ENCODE assay signal across 8 cellular contexts in the genomic region with DNA sequence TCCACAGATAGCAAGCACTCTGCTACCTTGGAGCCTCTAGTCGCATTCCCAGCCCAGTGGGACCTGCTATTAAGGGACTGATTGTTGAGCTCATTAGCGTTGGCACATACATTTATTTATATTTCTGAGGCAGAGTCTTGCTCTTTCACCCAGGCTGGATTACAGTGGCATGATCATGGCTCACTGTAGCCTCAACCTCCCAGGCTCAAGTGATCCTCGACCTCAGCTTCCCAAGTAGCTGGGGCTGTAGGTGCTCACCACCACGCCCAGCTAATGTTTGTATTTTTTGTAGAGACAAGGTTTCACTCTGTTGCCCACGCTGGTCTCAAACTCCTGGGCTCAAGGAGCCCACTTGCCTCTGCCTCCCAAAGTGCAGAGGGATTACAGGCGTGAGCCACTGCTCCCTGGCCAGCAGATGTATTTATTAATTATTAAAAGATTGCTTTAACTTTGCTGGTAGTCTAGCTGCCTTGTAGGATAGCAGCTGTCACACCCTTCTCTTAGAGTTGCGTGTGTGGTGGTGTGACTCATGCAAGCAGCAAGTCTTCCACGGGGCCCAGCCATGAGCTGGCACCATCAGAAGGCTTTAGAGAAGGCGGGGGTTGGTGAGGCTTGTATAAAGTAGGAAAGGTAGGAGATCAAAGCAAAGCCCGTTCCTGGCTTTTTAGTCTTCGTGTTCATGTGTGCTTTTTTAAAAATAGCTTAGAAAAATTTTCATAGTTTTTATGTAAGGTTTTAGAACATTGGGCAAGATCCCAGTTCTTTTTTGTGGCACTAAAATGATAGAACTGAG. TPM values are rescaled to one million over a fixed set of nuclear protein-coding genes. Genes with fewer than 3 reads are reported as not detected.
DNase-seq lines count a peak whose midpoint lies in the region; ATAC-seq and TF ChIP-seq lines count a peak whose summit lies in the region.

No MANE protein-coding gene starts in this region.

- 68 to 76% (median 69%) methylated on average over 11 of the region's 11 CpGs for WGBS in ovary, 3 donors

- no peak overlapping the region for H3K4me2 ChIP-seq in GM23338

- H2AFZ ChIP-seq in GM23338 = no peak overlapping the region

- no peaks in the 10 kb centered on the region; the same call in 1 of the 2 replicates for H3F3A ChIP-seq in GM23338 (replicated peaks; ENCODE audit: low read depth)

- intact Hi-C loops in dorsolateral prefrontal cortex (cut with DNase I) (no loop called here), ovary (cut with DNase I) (no loop called here)

- no peaks in the 10 kb centered on the region for H3K79me2 ChIP-seq in GM23338 (replicated peaks; ENCODE audit: insufficient read depth)

- no peak for DNase-seq in GM23338 (ENCODE audit: low spot score)
- DNase-seq in T1000 (lab: John Stamatoyannopoulos, UW) = peak; percentile 34
- DNase-seq in dorsolateral prefrontal cortex = peak in 9 of 10 donors; percentile 25 to 88 (median 77)
- peak; percentile 41 to 44 for DNase-seq in stimulated activated CD4-positive, alpha-beta T cell treated with anti-CD3 and anti-CD28 coated beads, Interleukin-12 subunit alpha, Interleukin-12 subunit beta, amount 100 ng/mL, for 24 hours (ENCODE audit: low read depth in 2 of 2)
- no peak for DNase-seq in endothelial cell (ENCODE audit: low spot score)
- DNase-seq in iPS-NIHi7 (ENCODE audit: extremely low spot score) = no peak
- no peak for DNase-seq in ovary

- no peaks in the 10 kb centered on the region for H4K20me1 ChIP-seq in GM23338 (replicated peaks; ENCODE audit: insufficient read depth)

- H3K4me3 ChIP-seq in GM23338 (no peak overlapping the region), dorsolateral prefrontal cortex (no peak overlapping the region), ovary (no peak overlapping the region)

- no peak for ATAC-seq in GM23338
- ATAC-seq in HG02973 (IDR thresholded peaks at IDR 0.05; ENCODE audit: unreplicated experiment) = no peak

- no peak for TF ChIP-seq EP300 in ovary (IDR thresholded peaks at IDR 0.05)

- H3K4me3 Mint-ChIP-seq in GM23338 (no peak overlapping the region), endothelial cell (ENCODE audit: unreplicated experiment) (no peak overlapping the region)

- H3K4me1 Mint-ChIP-seq in GM23338 (peaks cover 11% of the 10 kb centered on the region), endothelial cell (ENCODE audit: unreplicated experiment) (peaks cover 15% of the 10 kb centered on the region)

- H3K27me3 ChIP-seq in GM23338 (ENCODE audit: insufficient read depth) (no peaks in the 10 kb centered on the region), dorsolateral prefrontal cortex (no peaks in the 10 kb centered on the region), ovary (no peaks in the 10 kb centered on the region)

- H3K27ac ChIP-seq in GM23338 (ENCODE audit: low read depth) = peak overlapping the region; percentile 36; the same call in 1 of the 2 replicates
- H3K27ac ChIP-seq in dorsolateral prefrontal cortex = peak overlapping the region in 54 of 59 donors; percentile 3 to 89 (median 66)
- H3K27ac ChIP-seq in ovary = no peak overlapping the region

- TF ChIP-seq POLR2A in ovary (IDR thresholded peaks at IDR 0.05) = no peak

- no peaks in the 10 kb centered on the region for H3K9me2 ChIP-seq in GM23338 (ENCODE audit: insufficient read depth)

- H3K9me3 ChIP-seq in ovary = no peaks in the 10 kb centered on the region

- H3K4me1 ChIP-seq in GM23338 (ENCODE audit: insufficient read depth) (peaks cover 16% of the 10 kb centered on the region; the same call in 1 of the 2 replicates), ovary (ENCODE audit: insufficient read depth) (peaks cover 3% of the 10 kb centered on the region)

- H3K36me3 Mint-ChIP-seq in GM23338 (ENCODE audit: low read depth) = peaks cover 46% of the 10 kb centered on the region
- H3K36me3 Mint-ChIP-seq in endothelial cell (ENCODE audit: low read depth, unreplicated experiment) = peaks cover 69% of the 10 kb centered on the region

- H3K36me3 ChIP-seq in GM23338 (ENCODE audit: insufficient read depth) (peaks cover 19% of the 10 kb centered on the region; the same call in 1 of the 2 replicates), ovary (no peaks in the 10 kb centered on the region)

- H3K27ac Mint-ChIP-seq in GM23338 (no peak overlapping the region), endothelial cell (ENCODE audit: unreplicated experiment) (no peak overlapping the region)

- H3K9me3 Mint-ChIP-seq in GM23338 (no peaks in the 10 kb centered on the region), endothelial cell (ENCODE audit: unreplicated experiment) (no peaks in the 10 kb centered on the region)

- TF ChIP-seq CTCF in GM23338 (conservative IDR thresholded peaks at IDR 0.05; ENCODE audit: low read depth in 2 of 2) = no peak
- TF ChIP-seq CTCF in dorsolateral prefrontal cortex (IDR thresholded peaks at IDR 0.05 in 54 of 56, conservative IDR thresholded peaks at IDR 0.05 in 2 of 56; ENCODE audit: low read depth in 1 of 56, partially characterized antibody in 56 of 56) = no peak
- TF ChIP-seq CTCF in endothelial cell (IDR thresholded peaks at IDR 0.05; ENCODE audit: unreplicated experiment) = no peak
- TF ChIP-seq CTCF in ovary (IDR thresholded peaks at IDR 0.05) = no peak

- H3K27me3 Mint-ChIP-seq in GM23338 (ENCODE audit: insufficient read depth, low read depth, poor library complexity) (peaks cover 4% of the 10 kb centered on the region), endothelial cell (ENCODE audit: unreplicated experiment) (no peaks in the 10 kb centered on the region)

TF ChIP-seq in GM23338, 12 proteins besides CTCF, POLR2A, EP300 and RAD21:
- TF ChIP-seq STAT1 (IDR thresholded peaks at IDR 0.05; ENCODE audit: unreplicated experiment) (no peak), POLR2AphosphoS5 (IDR thresholded peaks at IDR 0.05; ENCODE audit: low read depth) (no peak), JUNB (IDR thresholded peaks at IDR 0.05; ENCODE audit: unreplicated experiment) (no peak), EZH2 (IDR thresholded peaks at IDR 0.05; ENCODE audit: low read depth, unreplicated experiment) (no peak)
- TF ChIP-seq, protein P1, sequence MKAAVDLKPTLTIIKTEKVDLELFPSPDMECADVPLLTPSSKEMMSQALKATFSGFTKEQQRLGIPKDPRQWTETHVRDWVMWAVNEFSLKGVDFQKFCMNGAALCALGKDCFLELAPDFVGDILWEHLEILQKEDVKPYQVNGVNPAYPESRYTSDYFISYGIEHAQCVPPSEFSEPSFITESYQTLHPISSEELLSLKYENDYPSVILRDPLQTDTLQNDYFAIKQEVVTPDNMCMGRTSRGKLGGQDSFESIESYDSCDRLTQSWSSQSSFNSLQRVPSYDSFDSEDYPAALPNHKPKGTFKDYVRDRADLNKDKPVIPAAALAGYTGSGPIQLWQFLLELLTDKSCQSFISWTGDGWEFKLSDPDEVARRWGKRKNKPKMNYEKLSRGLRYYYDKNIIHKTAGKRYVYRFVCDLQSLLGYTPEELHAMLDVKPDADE (IDR thresholded peaks at IDR 0.05) = no peak

RNA-seq across cellular contexts. Expression of a gene that starts 16.5 kb away (rescaled TPM):
- total RNA-seq in GM23338 (2014; rRNA removed; shearing (Covaris generic)) = 19.6 and 21.8 TPM in 2 replicates
- 8.4 and 9.1 TPM in 2 replicates for polyA plus RNA-seq in GM23338 (2016; fragmentation: Nextera tagmentation; extraction: Ambion mirVana)
- total RNA-seq in dorsolateral prefrontal cortex = 10 to 100 TPM in 58 of 120 experiments, 1 to 10 TPM in 62; 7.0 to 13.6 (median 9.9) TPM
- total RNA-seq in endothelial cell (ENCODE audit: unreplicated experiment) = 17.3 TPM
- total RNA-seq in ovary = 10 to 100 TPM in 4 of 7 donors, 1 to 10 TPM in 3; 6.2 to 12.3 (median 10.6) TPM
- 1 to 10 TPM; 6.8 to 7.1 TPM for polyA plus RNA-seq in ovary

RNA-seq across cellular contexts. Expression of a gene that starts 40.5 kb away (rescaled TPM):
- total RNA-seq in GM23338 (2014; rRNA removed; shearing (Covaris generic)) = 0.08 and 0.87 TPM in 2 replicates
- polyA plus RNA-seq in GM23338 (2016; fragmentation: Nextera tagmentation; extraction: Ambion mirVana) (0.09 TPM in 1 of 2 replicates, not detected in the other), ovary (not detected)
- total RNA-seq in dorsolateral prefrontal cortex (10 to 100 TPM in 114 of 120 experiments, 1 to 10 TPM in 6; 5.3 to 33.2 (median 20.5) TPM), endothelial cell (ENCODE audit: unreplicated experiment) (3.4 TPM), ovary (not detected)

RNA-seq across cellular contexts. Expression of a gene that starts 40.7 kb away (rescaled TPM):
- 11.5 and 12.0 TPM in 2 replicates for total RNA-seq in GM23338 (2014; rRNA removed; shearing (Covaris generic))
- polyA plus RNA-seq in GM23338 (2016; fragmentation: Nextera tagmentation; extraction: Ambion mirVana) (1.5 and 1.6 TPM in 2 replicates), ovary (10 to 100 TPM in 1 of 2 donors, 1 to 10 TPM in 1; 2.5 to 11.2 TPM)
- total RNA-seq in dorsolateral prefrontal cortex (100 to 1,000 TPM; 104 to 181 (median 137) TPM), endothelial cell (ENCODE audit: unreplicated experiment) (46.9 TPM), ovary (10 to 100 TPM in 1 of 7 donors, 1 to 10 TPM in 4, under 1 TPM in 2; 0.92 to 56.4 (median 2.9) TPM)

Comparison
In these comparisons a context has a peak if more than half of its experiments do, and no peak if none do; other contexts are left out.
1. DNase-seq: peak in T1000 (single experiment), dorsolateral prefrontal cortex (9 of 10) and stimulated activated CD4-positive, alpha-beta T cell treated with anti-CD3 and anti-CD28 coated beads, Interleukin-12 subunit alpha, Interleukin-12 subunit beta, amount 100 ng/mL, for 24 hours (2 of 2); none in GM23338 (single experiment), endothelial cell (single experiment), iPS-NIHi7 (single experiment) and ovary (0 of 5).
2. H3K27ac ChIP-seq: peak in GM23338 (single experiment) and dorsolateral prefrontal cortex (54 of 59); none in ovary (0 of 2).